Comparison of ENCODE assay signal across 8 cellular contexts in genomic region chr5:53560506-53561191, GRCh38. TPM values are rescaled to one million over a fixed set of nuclear protein-coding genes. Genes with fewer than 3 reads are reported as not detected.
DNase-seq lines count a peak whose midpoint lies in the region; ATAC-seq and TF ChIP-seq lines count a peak whose summit lies in the region.

Gene NDUFS4 (plus strand): TSS chr5:53560639. CDS start chr5:53560663, 24 bp downstream.

- peaks cover 50% of the 10 kb centered on the region for H3K79me2 ChIP-seq in fibroblast of lung (ENCODE audit: control insufficient read depth, insufficient read depth, low read length)

- H3K9ac ChIP-seq in fibroblast of lung (ENCODE audit: insufficient read depth, low read length): peak within 1 kb of the TSS; percentile 73

- peak within 1 kb of the TSS; percentile 91 for H3K27ac Mint-ChIP-seq in activated T-helper 1 cell treated with anti-CD3 and anti-CD28 coated beads, Interleukin-12 subunit alpha, Interleukin-12 subunit beta, Interleukin-2, Interleukin-4 antibody, amounts not matched to agents 30 ng/mL and 10 ng/mL and 1 ng/mL, durations not matched to agents 14 hours and 24 hours and 36 hours
- peak within 1 kb of the TSS; percentile 91 to 99 (median 95) for H3K27ac Mint-ChIP-seq in naive thymus-derived CD4-positive, alpha-beta T cell
- H3K27ac Mint-ChIP-seq in stimulated activated naive B cell treated with anti-CD40 and anti-IgM and Interleukin-4, amounts not matched to agents 10 μg/mL and 1 μg/mL and 100 μg/mL, for 72 hours: peak within 1 kb of the TSS; percentile 96

- peaks cover 17% of the 10 kb centered on the region for H3K27me3 Mint-ChIP-seq in activated T-helper 1 cell treated with anti-CD3 and anti-CD28 coated beads, Interleukin-12 subunit alpha, Interleukin-12 subunit beta, Interleukin-2, Interleukin-4 antibody, amounts not matched to agents 30 ng/mL and 10 ng/mL and 1 ng/mL, durations not matched to agents 14 hours and 24 hours and 36 hours (ENCODE audit: insufficient read depth)
- peaks cover 13 to 35% (median 28%) of the 10 kb centered on the region in 5 donors for H3K27me3 Mint-ChIP-seq in naive thymus-derived CD4-positive, alpha-beta T cell
- peaks cover 8 to 10% of the 10 kb centered on the region in 2 donors for H3K27me3 Mint-ChIP-seq in stimulated activated naive B cell treated with anti-CD40 and anti-IgM and Interleukin-4, amounts not matched to agents 10 μg/mL and 1 μg/mL and 100 μg/mL, for 72 hours

- no peaks in the 10 kb centered on the region for H3K36me3 ChIP-seq in fibroblast of lung (ENCODE audit: control insufficient read depth, insufficient read depth, low read length)
- peaks cover 0 to 5% (median 0%) of the 10 kb centered on the region in 3 experiments for H3K36me3 ChIP-seq in naive thymus-derived CD4-positive, alpha-beta T cell (ENCODE audit: control insufficient read depth in 2 of 3, insufficient read depth in 3 of 3, low read length in 3 of 3)

- peak within 1 kb of the TSS; percentile 95 for H3K4me3 Mint-ChIP-seq in activated T-helper 1 cell treated with anti-CD3 and anti-CD28 coated beads, Interleukin-12 subunit alpha, Interleukin-12 subunit beta, Interleukin-2, Interleukin-4 antibody, amounts not matched to agents 30 ng/mL and 10 ng/mL and 1 ng/mL, durations not matched to agents 14 hours and 24 hours and 36 hours
- H3K4me3 Mint-ChIP-seq in naive thymus-derived CD4-positive, alpha-beta T cell: peak within 1 kb of the TSS; percentile 97 to 100 (median 98)
- H3K4me3 Mint-ChIP-seq in stimulated activated naive B cell treated with anti-CD40 and anti-IgM and Interleukin-4, amounts not matched to agents 10 μg/mL and 1 μg/mL and 100 μg/mL, for 72 hours: peak within 1 kb of the TSS; percentile 92 to 93

- no peak for TF ChIP-seq CTCF in fibroblast of lung (conservative IDR thresholded peaks at IDR 0.05 in 1 of 2, IDR thresholded peaks at IDR 0.05 in 1 of 2; ENCODE audit: low read depth in 1 of 2, low read length in 2 of 2)

- H3K4me3 ChIP-seq in fibroblast of lung (replicated peaks in 1 of 4; ENCODE audit: control extremely low read depth in 1 of 4, insufficient read depth in 1 of 4, low read depth in 3 of 4, low read length in 4 of 4): peak within 1 kb of the TSS; percentile 68 to 97 (median 90)
- H3K4me3 ChIP-seq in naive thymus-derived CD4-positive, alpha-beta T cell (ENCODE audit: low read length): peak within 1 kb of the TSS; percentile 54

- ATAC-seq in GM21717 (IDR thresholded peaks at IDR 0.05; ENCODE audit: unreplicated experiment): peak; percentile 94
- peak; percentile 94 for ATAC-seq in naive thymus-derived CD4-positive, alpha-beta T cell
- ATAC-seq in stimulated activated naive B cell treated with anti-CD40 and anti-IgM and Interleukin-4, amounts not matched to agents 10 μg/mL and 1 μg/mL and 100 μg/mL, for 72 hours (replicated peaks): peak; percentile 92 to 95

- POLR2A ChIA-PET in naive thymus-derived CD4-positive, alpha-beta T cell (lab: Charles Lee): interaction anchor here (1.0 kb wide), 1 partner anchor 8 kb away, joined by 3 read pairs; no protein-coding TSS in a partner anchor

- no peaks in the 10 kb centered on the region for H3K27me3 ChIP-seq in fibroblast of lung (ENCODE audit: control insufficient read depth, insufficient read depth, low read length)
- no peaks in the 10 kb centered on the region for H3K27me3 ChIP-seq in naive thymus-derived CD4-positive, alpha-beta T cell (ENCODE audit: control insufficient read depth in 2 of 2, insufficient read depth in 2 of 2, low read length in 2 of 2)

- H3K4me1 ChIP-seq in fibroblast of lung (ENCODE audit: control insufficient read depth, extremely low read depth, insufficient read depth, low read length): no peaks in the 10 kb centered on the region
- H3K4me1 ChIP-seq in naive thymus-derived CD4-positive, alpha-beta T cell (ENCODE audit: control insufficient read depth in 2 of 2, insufficient read depth in 2 of 2, low read length in 2 of 2): peaks cover 0 to 18% of the 10 kb centered on the region in 2 donors

- intact Hi-C loops in activated T-helper 1 cell treated with anti-CD3 and anti-CD28 coated beads, Interleukin-12 subunit alpha, Interleukin-12 subunit beta, Interleukin-2, Interleukin-4 antibody, amounts not matched to agents 30 ng/mL and 10 ng/mL and 1 ng/mL, durations not matched to agents 14 hours and 24 hours and 36 hours (cut with micrococcal nuclease): loop anchor here (2.0 to 5.0 kb wide), 2 partner anchors 78 to 752 kb away; partner anchors contain the start of gene ARL15
- intact Hi-C loops in naive thymus-derived CD4-positive, alpha-beta T cell (cut with micrococcal nuclease): loop anchor here (1.0 to 10.0 kb wide), 5 partner anchors 78 to 760 kb away; partner anchors contain the start of gene ARL15 (in 2 of the 2)

- H3K27ac ChIP-seq in fibroblast of lung (ENCODE audit: insufficient read depth, low read length): peak within 1 kb of the TSS; percentile 81
- H3K27ac ChIP-seq in naive thymus-derived CD4-positive, alpha-beta T cell (ENCODE audit: low read depth, low read length): peak within 1 kb of the TSS; percentile 74

- H3K4me1 Mint-ChIP-seq in activated T-helper 1 cell treated with anti-CD3 and anti-CD28 coated beads, Interleukin-12 subunit alpha, Interleukin-12 subunit beta, Interleukin-2, Interleukin-4 antibody, amounts not matched to agents 30 ng/mL and 10 ng/mL and 1 ng/mL, durations not matched to agents 14 hours and 24 hours and 36 hours (ENCODE audit: low read depth): peaks cover 17% of the 10 kb centered on the region
- H3K4me1 Mint-ChIP-seq in naive thymus-derived CD4-positive, alpha-beta T cell: peaks cover 20 to 56% (median 50%) of the 10 kb centered on the region in 7 donors
- peaks cover 9 to 15% of the 10 kb centered on the region in 2 donors for H3K4me1 Mint-ChIP-seq in stimulated activated naive B cell treated with anti-CD40 and anti-IgM and Interleukin-4, amounts not matched to agents 10 μg/mL and 1 μg/mL and 100 μg/mL, for 72 hours

- no peaks in the 10 kb centered on the region for H3K36me3 Mint-ChIP-seq in activated T-helper 1 cell treated with anti-CD3 and anti-CD28 coated beads, Interleukin-12 subunit alpha, Interleukin-12 subunit beta, Interleukin-2, Interleukin-4 antibody, amounts not matched to agents 30 ng/mL and 10 ng/mL and 1 ng/mL, durations not matched to agents 14 hours and 24 hours and 36 hours (ENCODE audit: low read depth)
- peaks cover 0 to 13% (median 7%) of the 10 kb centered on the region in 5 donors for H3K36me3 Mint-ChIP-seq in naive thymus-derived CD4-positive, alpha-beta T cell
- peaks cover 6 to 8% of the 10 kb centered on the region in 2 donors for H3K36me3 Mint-ChIP-seq in stimulated activated naive B cell treated with anti-CD40 and anti-IgM and Interleukin-4, amounts not matched to agents 10 μg/mL and 1 μg/mL and 100 μg/mL, for 72 hours

- peak within 1 kb of the TSS; percentile 89 for H3K4me2 ChIP-seq in fibroblast of lung (ENCODE audit: extremely low read depth, insufficient read depth, low read length)

- no peaks in the 10 kb centered on the region for H4K20me1 ChIP-seq in fibroblast of lung (ENCODE audit: control insufficient read depth, extremely low read depth, insufficient read depth, low read length)

- peak within 1 kb of the TSS; percentile 88 for H2AFZ ChIP-seq in fibroblast of lung (ENCODE audit: low read length)

- DNase-seq in DMS53 (lab: John Stamatoyannopoulos, UW) (peak; percentile 93), KG1 (lab: John Stamatoyannopoulos, UW) (peak; percentile 47), RKO (ENCODE audit: low spot score) (peak; percentile 88), fibroblast of lung (ENCODE audit: low read depth in 2 of 2) (peak; percentile 92 to 96)
- DNase-seq in activated T-helper 1 cell treated with anti-CD3 and anti-CD28 coated beads, Interleukin-12 subunit alpha, Interleukin-12 subunit beta, Interleukin-2, Interleukin-4 antibody, amounts not matched to agents 30 ng/mL and 10 ng/mL and 1 ng/mL, durations not matched to agents 14 hours and 24 hours and 36 hours (ENCODE audit: low spot score): peak; percentile 69
- peak; percentile 44 to 76 (median 68) for DNase-seq in naive thymus-derived CD4-positive, alpha-beta T cell
- peak; percentile 77 for DNase-seq in stimulated activated naive B cell treated with anti-CD40 and anti-IgM and Interleukin-4, amounts not matched to agents 10 μg/mL and 1 μg/mL and 100 μg/mL, for 72 hours

- peaks cover 11% of the 10 kb centered on the region for H3K9me3 Mint-ChIP-seq in activated T-helper 1 cell treated with anti-CD3 and anti-CD28 coated beads, Interleukin-12 subunit alpha, Interleukin-12 subunit beta, Interleukin-2, Interleukin-4 antibody, amounts not matched to agents 30 ng/mL and 10 ng/mL and 1 ng/mL, durations not matched to agents 14 hours and 24 hours and 36 hours
- peaks cover 0 to 6% (median 0%) of the 10 kb centered on the region in 11 donors for H3K9me3 Mint-ChIP-seq in naive thymus-derived CD4-positive, alpha-beta T cell
- peaks cover 0 to 3% of the 10 kb centered on the region in 2 donors for H3K9me3 Mint-ChIP-seq in stimulated activated naive B cell treated with anti-CD40 and anti-IgM and Interleukin-4, amounts not matched to agents 10 μg/mL and 1 μg/mL and 100 μg/mL, for 72 hours

- CTCF ChIA-PET in naive thymus-derived CD4-positive, alpha-beta T cell (lab: Charles Lee): no interaction called here

- H3K9me3 ChIP-seq in fibroblast of lung (ENCODE audit: control insufficient read depth, insufficient read depth, low read depth, low read length): no peaks in the 10 kb centered on the region
- H3K9me3 ChIP-seq in naive thymus-derived CD4-positive, alpha-beta T cell (ENCODE audit: control insufficient read depth in 2 of 3, low read length in 3 of 3): no peaks in the 10 kb centered on the region

RNA-seq across cellular contexts. Expression of gene NDUFS4, which starts in this region (rescaled TPM):
- total RNA-seq in activated T-helper 1 cell treated with anti-CD3 and anti-CD28 coated beads, Interleukin-12 subunit alpha, Interleukin-12 subunit beta, Interleukin-2, Interleukin-4 antibody, amounts not matched to agents 30 ng/mL and 10 ng/mL and 1 ng/mL, durations not matched to agents 14 hours and 24 hours and 36 hours: 45.8 and 50.4 TPM in 2 replicates
- 95.0 and 147 TPM in 2 replicates for total RNA-seq in fibroblast of lung
- polyA plus RNA-seq in fibroblast of lung: 141 and 194 TPM in 2 replicates
- 109 and 164 TPM in 2 replicates for polyA plus RNA-seq in fibroblast of lung (2012)
- polyA minus RNA-seq in fibroblast of lung (ENCODE audit: low replicate concordance): 3.4 and 22.3 TPM in 2 replicates
- 10 to 100 TPM; 23.4 to 54.8 (median 35.6) TPM for total RNA-seq in naive thymus-derived CD4-positive, alpha-beta T cell
- 100 to 1,000 TPM; 100 to 117 TPM for polyA plus RNA-seq in naive thymus-derived CD4-positive, alpha-beta T cell

Comparison
In these comparisons a context has a peak if more than half of its experiments do, and no peak if none do; other contexts are left out.
1. Peak in every context shown above with its lines: DNase-seq, ATAC-seq, H3K4me3 ChIP-seq and H3K27ac ChIP-seq.